ENCODE assay signal across 11 cellular contexts in the genomic region with DNA sequence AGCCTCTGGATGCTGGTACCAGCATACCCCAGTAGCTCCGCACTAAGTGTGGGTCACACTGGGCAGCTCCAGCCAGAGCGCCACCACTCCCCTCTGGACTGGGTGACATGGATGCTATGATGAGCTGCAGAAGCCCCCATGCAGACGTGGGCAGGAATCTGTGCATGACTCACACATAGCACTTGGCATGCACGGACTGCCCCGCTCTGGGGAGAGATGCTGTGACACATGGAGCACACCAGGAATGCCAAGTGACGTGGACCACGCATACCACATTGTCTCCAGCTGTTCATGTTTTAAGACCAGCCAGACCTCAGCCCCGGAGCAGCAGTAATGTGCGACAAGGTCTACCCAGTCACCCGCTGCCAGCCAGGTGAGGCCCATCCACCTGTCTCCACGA.
A peak's percentile ranks its signal among the peaks of the same experiment; 100 is the strongest.
DNase-seq lines count a peak whose midpoint lies in the region; ATAC-seq, FAIRE-seq and TF ChIP-seq lines count a peak whose summit lies in the region.
"Had no signal": no experiment of that assay in that cellular context is flagged by ENCODE, and none has a peak within 500 bp of the region (broad histone marks: within the 10 kb centered on the region; RNA-seq: fewer than 3 reads in every experiment).

No MANE protein-coding gene starts in this region.

- H3K4me3 ChIP-seq in MG63 (no peak overlapping the region), H1 (ENCODE audit: extremely low read depth in 1 of 4, insufficient read depth in 2 of 4, low read depth in 3 of 4, low read length in 4 of 4) (no peak overlapping the region), psoas muscle (no peak overlapping the region)

- no peak overlapping the region for H3K56ac ChIP-seq in H1 (replicated peaks; ENCODE audit: insufficient read length, low read depth, low read length)

- H3K4ac ChIP-seq in H1 (replicated peaks; ENCODE audit: insufficient read length, low read depth, low read length), result peak overlapping the region; percentile 72

- H2AK5ac ChIP-seq in H1 (ENCODE audit: low read depth, low read length), result peak overlapping the region; percentile 94

- H3K79me2 ChIP-seq in H1 (ENCODE audit: control insufficient read depth in 1 of 2, insufficient read depth in 2 of 2, low read length in 2 of 2), result peaks cover 0 to 62% of the 10 kb centered on the region in 2 experiments; a peak in 2 of 4 replicates

- peak overlapping the region; percentile 98 for H2BK12ac ChIP-seq in H1 (ENCODE audit: low read depth, low read length)

- no peak for TF ChIP-seq CTCF in H1 (IDR thresholded peaks at IDR 0.05; ENCODE audit: control extremely low read depth in 1 of 3, insufficient read depth in 1 of 3, low read depth in 1 of 3, low read length in 3 of 3)
- TF ChIP-seq CTCF in psoas muscle (IDR thresholded peaks at IDR 0.05), result no peak

- peak overlapping the region; percentile 95 for H3K27ac ChIP-seq in H1 (ENCODE audit: low read depth, low read length)
- H3K27ac ChIP-seq in psoas muscle, result no peak overlapping the region

- H3K9me3 ChIP-seq in MG63 (no peaks in the 10 kb centered on the region), H1 (ENCODE audit: insufficient read depth in 2 of 2, low read depth in 1 of 2, low read length in 1 of 2) (no peaks in the 10 kb centered on the region), psoas muscle (no peaks in the 10 kb centered on the region)
- H3K9me3 ChIP-seq: neutrophil had no signal

- H2AFZ ChIP-seq in H1 (ENCODE audit: low read length), result no peak overlapping the region

- H3K36me3 ChIP-seq in MG63 (no peaks in the 10 kb centered on the region), H1 (ENCODE audit: control insufficient read depth in 2 of 4, insufficient read depth in 4 of 4, low read length in 3 of 4) (no peaks in the 10 kb centered on the region), psoas muscle (ENCODE audit: insufficient read depth in 1 of 2, low read depth in 1 of 2) (no peaks in the 10 kb centered on the region)

- CTCF ChIA-PET in H1 (lab: Charles Lee; ENCODE audit: partially characterized antibody), result interaction anchor here (0.8 to 1.4 kb wide), 2 partner anchors 115 to 131 kb away, joined by 3 to 6 read pairs; no protein-coding TSS in a partner anchor

- peak overlapping the region; percentile 4 for H3K14ac ChIP-seq in H1 (ENCODE audit: insufficient read length)

- TF ChIP-seq RAD21 in H1 (IDR thresholded peaks at IDR 0.05 in 1 of 2, conservative IDR thresholded peaks at IDR 0.05 in 1 of 2; ENCODE audit: low read depth in 2 of 2, low read length in 2 of 2), result no peak

- H4K8ac ChIP-seq in H1 (ENCODE audit: extremely low read depth, insufficient read depth, low read length), result peak overlapping the region; percentile 78

- TF ChIP-seq EP300 in H1 (IDR thresholded peaks at IDR 0.05; ENCODE audit: borderline replicate concordance in 1 of 2, low read depth in 2 of 2, low read length in 2 of 2), result no peak

- no peak for FAIRE-seq in H1 (lab: Jason Lieb, UNC)

- no peak for TF ChIP-seq POLR2A in H1 (IDR thresholded peaks at IDR 0.05; ENCODE audit: control extremely low read depth in 1 of 2, low read depth in 2 of 2, low read length in 2 of 2)

- no peak overlapping the region for H3K23ac ChIP-seq in H1 (ENCODE audit: insufficient read length)

- no peaks in the 10 kb centered on the region for H3K23me2 ChIP-seq in H1 (ENCODE audit: low read depth, low read length)

- peaks cover 22% of the 10 kb centered on the region for H3K79me1 ChIP-seq in H1 (ENCODE audit: low read depth, low read length)

- H3K18ac ChIP-seq in H1 (ENCODE audit: extremely low read depth, low read length), result peak overlapping the region; percentile 99

- WGBS in H1 (ENCODE audit: extremely low coverage in 1 of 2, insufficient coverage in 1 of 2, insufficient read length in 1 of 2, insufficient replicate concordance in 2 of 2, low coverage in 1 of 2, low lambda C conversion rate in 2 of 2, missing lambda C conversion rate in 1 of 2), 2 experiments, result 92% methylated on average over 11 of the region's 11 CpGs; no CpG with 5 or more reads in 1 of the 2 experiments
- 46 to 77% (median 58%) methylated on average over 11 of the region's 11 CpGs for WGBS in psoas muscle, 3 donors

- DNase-seq in EL (peak; percentile 83), MG63 (peak; percentile 53), H1 (ENCODE audit: low read depth in 1 of 2, low spot score in 2 of 2) (no peak), psoas muscle (peak in 1 of 2 donors; percentile 48), T-helper 9 cell (no peak), NCI-H82 (lab: John Stamatoyannopoulos, UW) (no peak), iPS-NIHi11 (ENCODE audit: low spot score) (no peak)
- DNase-seq: NCI-H187 treated with DMSO at 0.1 percent for 48 hours; stimulated activated naive B cell treated with anti-CD40 and anti-IgM and Interleukin-4, amounts not matched to agents 10 μg/mL and 1 μg/mL and 100 μg/mL, for 72 hours; T-helper 2 cell had no signal

- H3K27me3 ChIP-seq in MG63 (no peaks in the 10 kb centered on the region), H1 (replicated peaks in 1 of 4; ENCODE audit: control insufficient read depth in 3 of 4, extremely low read depth in 1 of 4, insufficient read depth in 3 of 4, low read length in 3 of 4) (no peaks in the 10 kb centered on the region), psoas muscle (ENCODE audit: insufficient read depth in 3 of 3, low read length in 2 of 3) (no peaks in the 10 kb centered on the region)
- H3K27me3 ChIP-seq: neutrophil had no signal

- H3K9ac ChIP-seq in H1 (replicated peaks in 1 of 4; ENCODE audit: extremely low read depth in 1 of 4, low read depth in 3 of 4, low read length in 3 of 4), result no peak overlapping the region

- H3K4me2 ChIP-seq in H1 (ENCODE audit: insufficient read depth in 1 of 2, low read depth in 2 of 2, low read length in 2 of 2), result no peak overlapping the region

- peak; percentile 67 to 84 (median 76) for ATAC-seq in psoas muscle
- ATAC-seq: stimulated activated naive B cell treated with anti-CD40 and anti-IgM and Interleukin-4, amounts not matched to agents 10 μg/mL and 1 μg/mL and 100 μg/mL, for 72 hours had no signal

- peak overlapping the region; percentile 55 for H4K5ac ChIP-seq in H1 (ENCODE audit: insufficient read length, low read depth, low read length)

- peaks cover 26 to 54% (median 41%) of the 10 kb centered on the region in 4 experiments for H3K4me1 ChIP-seq in H1 (replicated peaks in 1 of 4; ENCODE audit: control insufficient read depth in 3 of 4, insufficient read depth in 4 of 4, low read length in 3 of 4)
- H3K4me1 ChIP-seq in psoas muscle, result peaks cover 42% of the 10 kb centered on the region

- H4K91ac ChIP-seq in H1 (replicated peaks; ENCODE audit: insufficient read length, low read length), result peak overlapping the region; percentile 98

- peak overlapping the region; percentile 91 for H2BK120ac ChIP-seq in H1 (replicated peaks; ENCODE audit: low read depth, low read length)

- POLR2A ChIA-PET in H1 (lab: Charles Lee; ENCODE audit: partially characterized antibody), result interaction anchor here (0.9 to 2.0 kb wide), 2 partner anchors 26 to 115 kb away, joined by 3 to 5 read pairs; no protein-coding TSS in a partner anchor

- H2BK20ac ChIP-seq in H1 (ENCODE audit: low read length), result peak overlapping the region; percentile 98

- peak overlapping the region; percentile 94 for H2BK5ac ChIP-seq in H1 (ENCODE audit: low read depth, low read length)

- H4K20me1 ChIP-seq in H1 (replicated peaks in 1 of 2; ENCODE audit: control insufficient read depth in 1 of 2, insufficient read depth in 2 of 2, low read length in 2 of 2), result no peaks in the 10 kb centered on the region

- H2BK15ac ChIP-seq in H1 (ENCODE audit: low read length), result peak overlapping the region; percentile 99

- intact Hi-C loops in psoas muscle (cut with DNase I), result no loop called here

TF ChIP-seq in H1, 55 proteins besides CTCF, POLR2A, EP300 and RAD21:
- no peak for TF ChIP-seq SAP30 (IDR thresholded peaks at IDR 0.05; ENCODE audit: insufficient read depth, insufficient replicate concordance, low read length)
- no peak for TF ChIP-seq CBX5 (IDR thresholded peaks at IDR 0.05; ENCODE audit: low read depth, low read length)
- no peak for TF ChIP-seq SRF (IDR thresholded peaks at IDR 0.05; ENCODE audit: low read depth, low read length)
- TF ChIP-seq BCL11A (IDR thresholded peaks at IDR 0.05; ENCODE audit: low read depth in 2 of 2, low read length in 2 of 2), result no peak
- TF ChIP-seq TCF12 (IDR thresholded peaks at IDR 0.05; ENCODE audit: low read depth, low read length), result no peak
- no peak for TF ChIP-seq FOSL1 (IDR thresholded peaks at IDR 0.05; ENCODE audit: insufficient read depth, low read depth, low read length)
- no peak for TF ChIP-seq NANOG (IDR thresholded peaks at IDR 0.05; ENCODE audit: insufficient read depth, low read depth, low read length, poor library complexity, severe bottlenecking)
- no peak for TF ChIP-seq SP4 (IDR thresholded peaks at IDR 0.05; ENCODE audit: low read length)
- TF ChIP-seq, protein P1, sequence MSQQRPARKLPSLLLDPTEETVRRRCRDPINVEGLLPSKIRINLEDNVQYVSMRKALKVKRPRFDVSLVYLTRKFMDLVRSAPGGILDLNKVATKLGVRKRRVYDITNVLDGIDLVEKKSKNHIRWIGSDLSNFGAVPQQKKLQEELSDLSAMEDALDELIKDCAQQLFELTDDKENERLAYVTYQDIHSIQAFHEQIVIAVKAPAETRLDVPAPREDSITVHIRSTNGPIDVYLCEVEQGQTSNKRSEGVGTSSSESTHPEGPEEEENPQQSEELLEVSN (IDR thresholded peaks at IDR 0.05), result no peak
- no peak for TF ChIP-seq RNF2 (IDR thresholded peaks at IDR 0.05; ENCODE audit: borderline replicate concordance, low read depth, low read length, missing control alignments, poor library complexity, severe bottlenecking)
- TF ChIP-seq KDM4A (IDR thresholded peaks at IDR 0.05; ENCODE audit: low read depth, low read length, severe bottlenecking), result no peak

Comparison
In these comparisons a context has a peak if more than half of its experiments do, and no peak if none do; other contexts are left out.
1. DNase-seq: peak in EL (single experiment) and MG63 (single experiment); none in H1 (0 of 2), T-helper 9 cell (single experiment), NCI-H82 (single experiment) and iPS-NIHi11 (single experiment).